8 cellular contexts compared by ENCODE assay signal in genomic region chr6:29887819-29888581, GRCh38. TPM values are rescaled to one million over a fixed set of nuclear protein-coding genes. Genes with fewer than 3 reads are reported as not detected.
DNase-seq lines count a peak whose midpoint lies in the region; ATAC-seq, FAIRE-seq and TF ChIP-seq lines count a peak whose summit lies in the region.

No MANE protein-coding gene starts in this region.

- H3K4me1 Mint-ChIP-seq in activated naive CD8-positive, alpha-beta T cell treated with anti-CD3 and anti-CD28 coated beads, Interleukin-2, amount 50 U/mL, for 24 hours, result peaks cover 12% of the 10 kb centered on the region

- ATAC-seq in GM18508 (IDR thresholded peaks at IDR 0.05; ENCODE audit: insufficient read depth, unreplicated experiment), result peak; percentile 51
- peak; percentile 59 for ATAC-seq in HG03039 (IDR thresholded peaks at IDR 0.05; ENCODE audit: unreplicated experiment)
- ATAC-seq in activated naive CD8-positive, alpha-beta T cell treated with anti-CD3 and anti-CD28 coated beads, Interleukin-2, amount 50 U/mL, for 24 hours, result peak; percentile 89

- peaks cover 10% of the 10 kb centered on the region for H3K4me1 ChIP-seq in left ventricle myocardium inferior

- H3K36me3 ChIP-seq in left ventricle myocardium inferior, result peaks cover 4% of the 10 kb centered on the region

- intact Hi-C loops in left ventricle myocardium inferior (cut with micrococcal nuclease), result no loop called here

- H3K4me3 ChIP-seq in left ventricle myocardium inferior, result peak overlapping the region; percentile 73

- TF ChIP-seq CTCF in left ventricle myocardium inferior (IDR thresholded peaks at IDR 0.05; ENCODE audit: borderline replicate concordance), result no peak

- H3K27me3 ChIP-seq in left ventricle myocardium inferior (ENCODE audit: low read depth), result no peaks in the 10 kb centered on the region

- no peaks in the 10 kb centered on the region for H3K9me3 ChIP-seq in left ventricle myocardium inferior (replicated peaks)

- peak overlapping the region; percentile 76 for H3K27ac Mint-ChIP-seq in activated naive CD8-positive, alpha-beta T cell treated with anti-CD3 and anti-CD28 coated beads, Interleukin-2, amount 50 U/mL, for 24 hours

- peak; percentile 57 for DNase-seq in 8988T
- peak; percentile 12 for DNase-seq in SKM-1 (lab: John Stamatoyannopoulos, UW; ENCODE audit: unreplicated experiment)
- peak; percentile 82 for DNase-seq in activated naive CD8-positive, alpha-beta T cell treated with anti-CD3 and anti-CD28 coated beads, Interleukin-2, amount 50 U/mL, for 24 hours
- peak; percentile 80 for DNase-seq in left ventricle myocardium inferior
- peak; percentile 22 for DNase-seq in renal cortical epithelial cell (ENCODE audit: low read depth)
- peak; percentile 47 for DNase-seq in urothelium cell line (ENCODE audit: low spot score)

- H3K36me3 Mint-ChIP-seq in activated naive CD8-positive, alpha-beta T cell treated with anti-CD3 and anti-CD28 coated beads, Interleukin-2, amount 50 U/mL, for 24 hours (ENCODE audit: low read depth), result peaks cover 10% of the 10 kb centered on the region

- FAIRE-seq in urothelium cell line (lab: Jason Lieb, UNC), result no peak

- peaks cover 6% of the 10 kb centered on the region for H3K9me3 Mint-ChIP-seq in activated naive CD8-positive, alpha-beta T cell treated with anti-CD3 and anti-CD28 coated beads, Interleukin-2, amount 50 U/mL, for 24 hours

- peak overlapping the region; percentile 84 for H3K4me3 Mint-ChIP-seq in activated naive CD8-positive, alpha-beta T cell treated with anti-CD3 and anti-CD28 coated beads, Interleukin-2, amount 50 U/mL, for 24 hours

- H3K27ac ChIP-seq in left ventricle myocardium inferior (replicated peaks), result peak overlapping the region; percentile 92

- H3K27me3 Mint-ChIP-seq in activated naive CD8-positive, alpha-beta T cell treated with anti-CD3 and anti-CD28 coated beads, Interleukin-2, amount 50 U/mL, for 24 hours, result no peaks in the 10 kb centered on the region

RNA-seq across cellular contexts. Expression of gene HLA-A, which starts 54.3 kb away (rescaled TPM):
- total RNA-seq in left ventricle myocardium inferior (252 TPM), renal cortical epithelial cell (611 and 802 TPM in 2 replicates)

Comparison
In these comparisons a context has a peak if more than half of its experiments do, and no peak if none do; other contexts are left out.
1. Peak in every context shown above with its lines: DNase-seq, ATAC-seq, H3K4me3 ChIP-seq and H3K27ac ChIP-seq.
2. DNase-seq: peak in every context shown above with its lines; median percentile 82 in activated naive CD8-positive, alpha-beta T cell treated with anti-CD3 and anti-CD28 coated beads, Interleukin-2, amount 50 U/mL, for 24 hours; 80 in left ventricle myocardium inferior; 57 in 8988T; 47 in urothelium cell line; 22 in renal cortical epithelial cell; 12 in SKM-1.